ENCODE assay signal across 12 cellular contexts in genomic region chr1:54995835-54996234, GRCh38. TPM values are rescaled to one million over a fixed set of nuclear protein-coding genes. Genes with fewer than 3 reads are reported as not detected.
DNase-seq lines count a peak whose midpoint lies in the region; ATAC-seq and TF ChIP-seq lines count a peak whose summit lies in the region.
"Had no signal": no experiment of that assay in that cellular context is flagged by ENCODE, and none has a peak within 500 bp of the region (broad histone marks: within the 10 kb centered on the region; RNA-seq: fewer than 3 reads in every experiment).

No MANE protein-coding gene starts in this region.

- no peak overlapping the region for H3K23ac ChIP-seq in trophoblast cell (ENCODE audit: low read length)

- H3K4me3 ChIP-seq in Jurkat, Clone E6-1 (ENCODE audit: low read length), result no peak overlapping the region
- H3K4me3 ChIP-seq in trophoblast cell (ENCODE audit: low read depth, low read length), result no peak overlapping the region
- H3K4me3 ChIP-seq in gastrocnemius medialis, result no peak overlapping the region
- H3K4me3 ChIP-seq: MG63, ovary had no signal

- H3K27ac Mint-ChIP-seq in activated naive CD4-positive, alpha-beta T cell treated with anti-CD3 and anti-CD28 coated beads, Interleukin-2, amount 50 U/mL, for 72 hours, result no peak overlapping the region

- H3K4ac ChIP-seq in trophoblast cell (ENCODE audit: low read depth, low read length), result no peak overlapping the region

- no peak overlapping the region for H4K12ac ChIP-seq in trophoblast cell (ENCODE audit: low read depth, low read length)

- ATAC-seq in activated naive CD4-positive, alpha-beta T cell treated with anti-CD3 and anti-CD28 coated beads, Interleukin-2, amount 50 U/mL, for 72 hours, result peak; percentile 59 to 65
- ATAC-seq in gastrocnemius medialis, result no peak

- H2BK5ac ChIP-seq in trophoblast cell (ENCODE audit: low read depth, low read length, poor library complexity), result no peak overlapping the region

- H2BK120ac ChIP-seq in trophoblast cell (ENCODE audit: insufficient read depth, low read length, poor library complexity), result no peak overlapping the region

- H2BK12ac ChIP-seq in trophoblast cell (ENCODE audit: low read length), result no peak overlapping the region

- H3K14ac ChIP-seq in trophoblast cell (ENCODE audit: low read length), result no peak overlapping the region

- no peak for TF ChIP-seq POLR2A in gastrocnemius medialis (IDR thresholded peaks at IDR 0.05)

- no peak for TF ChIP-seq CTCF in gastrocnemius medialis (IDR thresholded peaks at IDR 0.05 in 4 of 5, conservative IDR thresholded peaks at IDR 0.05 in 1 of 5)

- no peaks in the 10 kb centered on the region for H3K36me3 Mint-ChIP-seq in activated naive CD4-positive, alpha-beta T cell treated with anti-CD3 and anti-CD28 coated beads, Interleukin-2, amount 50 U/mL, for 72 hours

- no peak overlapping the region for H3K27ac ChIP-seq in trophoblast cell (ENCODE audit: low read depth, low read length)
- H3K27ac ChIP-seq in gastrocnemius medialis, result no peak overlapping the region
- H3K27ac ChIP-seq: dorsolateral prefrontal cortex, ovary, Peyer's patch had no signal

- in situ Hi-C loops in gastrocnemius medialis (cut with MboI; ENCODE audit: low sequenced_read_pairs in 4 of 4), result loop anchor here in 3 of 4 donors (5.0 kb wide), 2 partner anchors 44 to 49 kb away; no protein-coding TSS in a partner anchor

- H3K27me3 ChIP-seq in trophoblast cell (ENCODE audit: insufficient read depth, low read length) (no peaks in the 10 kb centered on the region), gastrocnemius medialis (peaks cover 13 to 16% (median 16%) of the 10 kb centered on the region in 3 donors)
- H3K27me3 ChIP-seq: MG63, ovary had no signal

- H4K8ac ChIP-seq in trophoblast cell (ENCODE audit: low read depth, low read length), result no peak overlapping the region

- no peak overlapping the region for H3K9ac ChIP-seq in trophoblast cell (ENCODE audit: low read length)

- H3K9me3 ChIP-seq in trophoblast cell (ENCODE audit: insufficient read depth, low read depth, low read length) (peaks cover 1% of the 10 kb centered on the region), gastrocnemius medialis (no peaks in the 10 kb centered on the region)
- H3K9me3 ChIP-seq: MG63, ovary, Peyer's patch had no signal

- H3K4me1 ChIP-seq in trophoblast cell (ENCODE audit: control insufficient read depth in 1 of 2, insufficient read depth in 2 of 2, low read length in 2 of 2), result peaks cover 11 to 14% of the 10 kb centered on the region in 2 experiments
- peaks cover 0 to 6% of the 10 kb centered on the region in 2 donors for H3K4me1 ChIP-seq in gastrocnemius medialis

- H3K36me3 ChIP-seq in trophoblast cell (ENCODE audit: control insufficient read depth in 1 of 2, insufficient read depth in 2 of 2, low read length in 2 of 2), result no peaks in the 10 kb centered on the region
- H3K36me3 ChIP-seq in gastrocnemius medialis, result no peaks in the 10 kb centered on the region
- H3K36me3 ChIP-seq: MG63, ovary, Peyer's patch had no signal

- H2AFZ ChIP-seq in trophoblast cell (ENCODE audit: insufficient read depth, low read length, poor library complexity), result no peak overlapping the region

- no peak overlapping the region for H3K4me2 ChIP-seq in trophoblast cell (ENCODE audit: low read length)

- H4K91ac ChIP-seq in trophoblast cell (ENCODE audit: low read depth, low read length), result no peak overlapping the region

- H2AK5ac ChIP-seq in trophoblast cell (ENCODE audit: low read length), result peak overlapping the region; percentile 9

- intact Hi-C loops in gastrocnemius medialis (cut with DNase I; ENCODE audit: low total_unique reads), result loop anchor here (1.0 kb wide), 3 partner anchors 23 to 51 kb away; no protein-coding TSS in a partner anchor

- no peak overlapping the region for H3K18ac ChIP-seq in trophoblast cell (ENCODE audit: low read length)

- DNase-seq in Jurkat, Clone E6-1 (ENCODE audit: low read depth, low spot score), result peak; percentile 47
- DNase-seq in T-helper 9 cell (peak; percentile 32), trophoblast cell (no peak), SHP77 treated with DMSO at 0.1 percent for 48 hours (lab: John Stamatoyannopoulos, UW) (no peak), NCI-H510A treated with DMSO at 0.1 percent for 48 hours (lab: John Stamatoyannopoulos, UW) (no peak), gastrocnemius medialis (no peak)
- DNase-seq in activated naive CD4-positive, alpha-beta T cell treated with anti-CD3 and anti-CD28 coated beads, Interleukin-2, amount 50 U/mL, for 72 hours (ENCODE audit: low spot score in 2 of 2), result no peak

- no peaks in the 10 kb centered on the region for H3K9me3 Mint-ChIP-seq in activated naive CD4-positive, alpha-beta T cell treated with anti-CD3 and anti-CD28 coated beads, Interleukin-2, amount 50 U/mL, for 72 hours

- no peaks in the 10 kb centered on the region for H3K79me2 ChIP-seq in trophoblast cell (ENCODE audit: control insufficient read depth, insufficient read depth, low read length, poor library complexity)

- WGBS in trophoblast cell (ENCODE audit: extremely low coverage, insufficient coverage, insufficient read length), result no CpG with 5 or more reads among the region's 9 CpGs

- peaks cover 2% of the 10 kb centered on the region for H3K79me1 ChIP-seq in trophoblast cell (ENCODE audit: low read length)

RNA-seq across cellular contexts. Expression of gene BSND, which starts 2.9 kb away (rescaled TPM):
- not detected for polyA plus RNA-seq in Jurkat, Clone E6-1 (2012; ENCODE audit: insufficient read depth, insufficient read length)
- under 1 TPM in 1 of 2 donors, not detected in 1; 0.12 TPM for total RNA-seq in activated naive CD4-positive, alpha-beta T cell treated with anti-CD3 and anti-CD28 coated beads, Interleukin-2, amount 50 U/mL, for 72 hours
- polyA plus RNA-seq in trophoblast cell (2013), result 0.01 TPM in 2 replicates
- not detected for total RNA-seq in gastrocnemius medialis
- total RNA-seq: left ventricle myocardium superior, Peyer's patch had no signal

RNA-seq across cellular contexts. Expression of gene TMEM61, which starts 15.4 kb away (rescaled TPM):
- not detected for polyA plus RNA-seq in Jurkat, Clone E6-1 (2012; ENCODE audit: insufficient read depth, insufficient read length)
- total RNA-seq in activated naive CD4-positive, alpha-beta T cell treated with anti-CD3 and anti-CD28 coated beads, Interleukin-2, amount 50 U/mL, for 72 hours, result under 1 TPM in 1 of 2 donors, not detected in 1; 0.23 TPM
- polyA plus RNA-seq in trophoblast cell (2013), result 0.18 and 0.19 TPM in 2 replicates
- total RNA-seq in gastrocnemius medialis, result under 1 TPM in 1 of 4 donors, not detected in 3; 0.58 TPM

RNA-seq across cellular contexts. Expression of gene PCSK9, which starts 43.5 kb away (rescaled TPM):
- not detected for polyA plus RNA-seq in Jurkat, Clone E6-1 (2012; ENCODE audit: insufficient read depth, insufficient read length)
- not detected for total RNA-seq in activated naive CD4-positive, alpha-beta T cell treated with anti-CD3 and anti-CD28 coated beads, Interleukin-2, amount 50 U/mL, for 72 hours
- polyA plus RNA-seq in trophoblast cell (2013), result 0.19 TPM in 2 replicates
- total RNA-seq in gastrocnemius medialis, result under 1 TPM in 1 of 4 donors, not detected in 3; 0.07 TPM
- total RNA-seq: left ventricle myocardium superior had no signal

Comparison
In these comparisons a context has a peak if more than half of its experiments do, and no peak if none do; other contexts are left out.
1. DNase-seq: peak in Jurkat, Clone E6-1 (single experiment) and T-helper 9 cell (single experiment); none in activated naive CD4-positive, alpha-beta T cell treated with anti-CD3 and anti-CD28 coated beads, Interleukin-2, amount 50 U/mL, for 72 hours (0 of 2), trophoblast cell (0 of 2), SHP77 treated with DMSO at 0.1 percent for 48 hours (single experiment), NCI-H510A treated with DMSO at 0.1 percent for 48 hours (single experiment) and gastrocnemius medialis (0 of 2).
2. ATAC-seq: peak in activated naive CD4-positive, alpha-beta T cell treated with anti-CD3 and anti-CD28 coated beads, Interleukin-2, amount 50 U/mL, for 72 hours (2 of 2); none in gastrocnemius medialis (0 of 2).